Comparison of ENCODE assay signal across 8 cellular contexts in genomic region chrX:154734101-154734781, GRCh38. TPM values are rescaled to one million over a fixed set of nuclear protein-coding genes. Genes with fewer than 3 reads are reported as not detected.
A peak's percentile ranks its signal among the peaks of the same experiment; 100 is the strongest.
DNase-seq lines count a peak whose midpoint lies in the region; ATAC-seq, FAIRE-seq and TF ChIP-seq lines count a peak whose summit lies in the region.

No MANE protein-coding gene starts in this region.

- FAIRE-seq in small intestine (lab: Jason Lieb, UNC) = no peak

- H3K27me3 ChIP-seq in small intestine (ENCODE audit: control insufficient read depth in 2 of 2, insufficient read depth in 2 of 2, low read length in 2 of 2) (no peaks in the 10 kb centered on the region), Caco-2 (replicated peaks; ENCODE audit: control insufficient read depth, insufficient read depth, low read length) (no peaks in the 10 kb centered on the region; the same call in 1 of the 2 replicates)

- DNase-seq in activated CD4-positive, alpha-beta T cell treated with anti-CD3 and anti-CD28 coated beads for 48 hours = peak; percentile 13
- no peak for DNase-seq in activated CD4-positive, alpha-beta T cell treated with anti-CD3 and anti-CD28 coated beads for 1 hour
- DNase-seq in activated CD4-positive, alpha-beta T cell treated with anti-CD3 and anti-CD28 coated beads, Interleukin-2, amount 10 ng/mL, durations not matched to agents 7 days and 5 days = peak; percentile 43
- DNase-seq in head of caudate nucleus (peak in 29 of 42 donors; percentile 6 to 63 (median 30)), small intestine (peak; percentile 29), Caco-2 (no peak)

- H3K27me3 Mint-ChIP-seq in activated CD4-positive, alpha-beta T cell treated with anti-CD3 and anti-CD28 coated beads, Interleukin-2, amount 10 ng/mL, durations not matched to agents 7 days and 5 days = no peaks in the 10 kb centered on the region
- peaks cover 14% of the 10 kb centered on the region for H3K27me3 Mint-ChIP-seq in Caco-2 (ENCODE audit: insufficient read depth, unreplicated experiment)

- BruUV-seq in Caco-2 (replicated peaks; lab: Mats Ljungman, UMichigan) = no TSS peak

- no peak for ATAC-seq in GM18505 (IDR thresholded peaks at IDR 0.05; ENCODE audit: unreplicated experiment)
- ATAC-seq in HG03025 (IDR thresholded peaks at IDR 0.05; ENCODE audit: low FRiP score, unreplicated experiment) = no peak

- H3K4me1 Mint-ChIP-seq in activated CD4-positive, alpha-beta T cell treated with anti-CD3 and anti-CD28 coated beads, Interleukin-2, amount 10 ng/mL, durations not matched to agents 7 days and 5 days = peaks cover 96% of the 10 kb centered on the region
- no peaks in the 10 kb centered on the region for H3K4me1 Mint-ChIP-seq in Caco-2 (ENCODE audit: low read depth, unreplicated experiment)

- peak overlapping the region; percentile 56 to 95 for H3K27ac ChIP-seq in small intestine (ENCODE audit: low read depth in 1 of 2, low read length in 1 of 2)

- no peaks in the 10 kb centered on the region for H3K9me3 ChIP-seq in small intestine (ENCODE audit: control insufficient read depth, low read depth)
- H3K9me3 ChIP-seq in Caco-2 = no peaks in the 10 kb centered on the region

- H3K4me1 ChIP-seq in small intestine (ENCODE audit: control insufficient read depth in 2 of 2, insufficient read depth in 1 of 2, low read depth in 1 of 2, low read length in 1 of 2) (peaks cover 0 to 3% of the 10 kb centered on the region in 2 donors), Caco-2 (no peaks in the 10 kb centered on the region)

- POLR2A ChIA-PET in activated CD4-positive, alpha-beta T cell treated with anti-CD3 and anti-CD28 coated beads, Interleukin-2, amount 10 ng/mL, durations not matched to agents 7 days and 5 days (lab: Charles Lee) = no interaction called here
- POLR2A ChIA-PET in Caco-2 (lab: Charles Lee) = no interaction called here

- 26 to 72% (median 55%) methylated on average over 8 of the region's 8 CpGs for WGBS in small intestine, 3 donors

- peaks cover 6% of the 10 kb centered on the region for H3K36me3 Mint-ChIP-seq in activated CD4-positive, alpha-beta T cell treated with anti-CD3 and anti-CD28 coated beads, Interleukin-2, amount 10 ng/mL, durations not matched to agents 7 days and 5 days (ENCODE audit: low read depth)
- no peaks in the 10 kb centered on the region for H3K36me3 Mint-ChIP-seq in Caco-2 (ENCODE audit: insufficient read depth, unreplicated experiment)

- CTCF ChIA-PET in activated CD4-positive, alpha-beta T cell treated with anti-CD3 and anti-CD28 coated beads, Interleukin-2, amount 10 ng/mL, durations not matched to agents 7 days and 5 days (lab: Charles Lee) = interaction anchor here (1.2 kb wide), 1 partner anchor 15 kb away, joined by 7 read pairs; no protein-coding TSS in a partner anchor
- CTCF ChIA-PET in Caco-2 (lab: Charles Lee) = no interaction called here

- H3K4me3 Mint-ChIP-seq in activated CD4-positive, alpha-beta T cell treated with anti-CD3 and anti-CD28 coated beads, Interleukin-2, amount 10 ng/mL, durations not matched to agents 7 days and 5 days = peak overlapping the region; percentile 65
- no peak overlapping the region for H3K4me3 Mint-ChIP-seq in Caco-2 (ENCODE audit: unreplicated experiment)

- intact Hi-C loops in head of caudate nucleus (cut with DNase I) (no loop called here), Caco-2 (cut with micrococcal nuclease; ENCODE audit: unreplicated experiment) (no loop called here)

- H3K27ac Mint-ChIP-seq in activated CD4-positive, alpha-beta T cell treated with anti-CD3 and anti-CD28 coated beads, Interleukin-2, amount 10 ng/mL, durations not matched to agents 7 days and 5 days = peak overlapping the region; percentile 95
- H3K27ac Mint-ChIP-seq in Caco-2 (ENCODE audit: unreplicated experiment) = no peak overlapping the region

- peaks cover 2% of the 10 kb centered on the region for H3K9me3 Mint-ChIP-seq in activated CD4-positive, alpha-beta T cell treated with anti-CD3 and anti-CD28 coated beads, Interleukin-2, amount 10 ng/mL, durations not matched to agents 7 days and 5 days
- no peaks in the 10 kb centered on the region for H3K9me3 Mint-ChIP-seq in Caco-2 (ENCODE audit: unreplicated experiment)

- TF ChIP-seq CTCF in Caco-2 (IDR thresholded peaks at IDR 0.05; ENCODE audit: insufficient read depth in 1 of 2, low read depth in 1 of 2, low read length in 1 of 2, severe bottlenecking in 1 of 2, unreplicated experiment in 1 of 2) = no peak

- H3K36me3 ChIP-seq in small intestine (ENCODE audit: control insufficient read depth in 2 of 2, insufficient read depth in 2 of 2, low read length in 2 of 2) (no peaks in the 10 kb centered on the region), Caco-2 (ENCODE audit: control insufficient read depth, insufficient read depth, low read length) (no peaks in the 10 kb centered on the region)

- no peak for TF ChIP-seq POLR2A in GM18505 (IDR thresholded peaks at IDR 0.05; ENCODE audit: borderline replicate concordance, extremely low read depth, insufficient read depth, insufficient read length)

- H3K4me3 ChIP-seq in small intestine (ENCODE audit: low read depth in 1 of 2, low read length in 2 of 2) (no peak overlapping the region), Caco-2 (ENCODE audit: low read depth, low read length) (no peak overlapping the region)

RNA-seq across cellular contexts. Expression of gene GAB3, which starts 16.6 kb away (rescaled TPM):
- total RNA-seq in activated CD4-positive, alpha-beta T cell treated with anti-CD3 and anti-CD28 coated beads, Interleukin-2, amount 10 ng/mL, durations not matched to agents 7 days and 5 days = 1 to 10 TPM; 4.5 to 5.5 TPM
- polyA plus RNA-seq in small intestine = 1 to 10 TPM; 1.1 to 1.6 (median 1.1) TPM
- total RNA-seq in Caco-2 (2022) = not detected in 2 replicates

RNA-seq across cellular contexts. Expression of gene DKC1, which starts 28.4 kb away (rescaled TPM):
- 10 to 100 TPM; 64.7 to 69.3 TPM for total RNA-seq in activated CD4-positive, alpha-beta T cell treated with anti-CD3 and anti-CD28 coated beads, Interleukin-2, amount 10 ng/mL, durations not matched to agents 7 days and 5 days
- 10 to 100 TPM; 12.5 to 56.0 (median 19.7) TPM for polyA plus RNA-seq in small intestine
- 106 and 107 TPM in 2 replicates for total RNA-seq in Caco-2 (2022)

Comparison
In these comparisons a context has a peak if more than half of its experiments do, and no peak if none do; other contexts are left out.
1. DNase-seq: peak in activated CD4-positive, alpha-beta T cell treated with anti-CD3 and anti-CD28 coated beads for 48 hours (single experiment), activated CD4-positive, alpha-beta T cell treated with anti-CD3 and anti-CD28 coated beads, Interleukin-2, amount 10 ng/mL, durations not matched to agents 7 days and 5 days (single experiment), head of caudate nucleus (29 of 42) and small intestine (single experiment); none in activated CD4-positive, alpha-beta T cell treated with anti-CD3 and anti-CD28 coated beads for 1 hour (single experiment) and Caco-2 (0 of 2).